In the genomic region with DNA sequence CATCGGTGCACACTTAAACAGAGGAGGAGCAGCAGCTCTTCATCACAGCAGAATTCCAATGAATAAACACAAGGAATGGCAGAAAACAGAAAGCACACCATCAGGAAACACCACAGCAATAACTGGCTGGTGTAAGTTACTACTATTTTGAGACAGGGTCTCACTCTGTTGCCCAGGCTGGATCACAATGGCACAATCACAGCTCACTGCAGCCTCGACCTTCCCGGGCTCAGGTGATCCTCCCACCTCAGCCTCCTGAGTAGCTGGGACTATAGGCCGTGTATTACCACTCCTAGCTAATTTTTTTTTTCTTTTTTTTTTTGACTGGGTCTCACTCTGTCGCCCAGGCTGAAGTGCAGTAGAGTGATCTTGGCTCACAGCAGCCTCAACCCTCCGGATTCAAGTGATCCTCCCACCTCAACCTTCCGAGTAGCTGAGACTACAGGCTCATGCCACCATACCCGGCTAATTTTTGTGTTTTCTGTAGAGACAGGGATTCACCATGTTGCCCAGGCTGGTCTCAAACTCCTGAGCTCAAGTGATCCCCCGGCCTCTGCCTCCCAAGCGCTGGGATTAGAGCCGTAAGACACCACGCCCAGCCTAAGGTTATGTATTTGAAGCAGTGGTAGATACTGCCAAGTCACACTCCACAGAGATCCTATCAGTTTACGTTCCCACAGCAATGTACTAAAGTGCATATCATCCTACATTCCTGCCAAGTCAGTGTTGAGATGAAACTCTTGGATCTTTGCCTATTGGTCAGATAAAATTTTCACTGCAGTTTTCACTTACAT, we compare ENCODE assay signal across 11 cellular contexts. TPM values are rescaled to one million over a fixed set of nuclear protein-coding genes. Genes with fewer than 3 reads are reported as not detected.
A peak's percentile ranks its signal among the peaks of the same experiment; 100 is the strongest.
DNase-seq lines count a peak whose midpoint lies in the region; TF ChIP-seq lines count a peak whose summit lies in the region.
"Had no signal": no experiment of that assay in that cellular context is flagged by ENCODE, and none has a peak within 500 bp of the region (broad histone marks: within the 10 kb centered on the region; RNA-seq: fewer than 3 reads in every experiment).

No MANE protein-coding gene starts in this region.

- CTCF ChIA-PET in activated CD4-positive, alpha-beta memory T cell treated with anti-CD3 and anti-CD28 coated beads for 36 hours (lab: Charles Lee) = interaction anchor here (1.7 kb wide), 1 partner anchor 10 kb away, joined by 3 read pairs; no protein-coding TSS in a partner anchor

- POLR2A ChIA-PET in activated CD4-positive, alpha-beta memory T cell treated with anti-CD3 and anti-CD28 coated beads for 36 hours (lab: Charles Lee) = no interaction called here

- peaks cover 11% of the 10 kb centered on the region for H3K36me3 Mint-ChIP-seq in nephron (ENCODE audit: low read depth)
- H3K36me3 Mint-ChIP-seq in activated CD4-positive, alpha-beta memory T cell treated with anti-CD3 and anti-CD28 coated beads for 36 hours = peaks cover 7% of the 10 kb centered on the region
- H3K36me3 Mint-ChIP-seq in mesothelial cell of epicardium = peaks cover 5% of the 10 kb centered on the region

- H3K4me1 Mint-ChIP-seq in nephron = peaks cover 26% of the 10 kb centered on the region
- H3K4me1 Mint-ChIP-seq in activated CD4-positive, alpha-beta memory T cell treated with anti-CD3 and anti-CD28 coated beads for 36 hours (ENCODE audit: low read depth) = peaks cover 6% of the 10 kb centered on the region
- no peaks in the 10 kb centered on the region for H3K4me1 Mint-ChIP-seq in mesothelial cell of epicardium

- H3K27ac Mint-ChIP-seq in nephron = peak overlapping the region; percentile 82 to 98 (median 83)
- H3K27ac Mint-ChIP-seq in activated CD4-positive, alpha-beta memory T cell treated with anti-CD3 and anti-CD28 coated beads for 36 hours = no peak overlapping the region
- H3K27ac Mint-ChIP-seq in mesothelial cell of epicardium = no peak overlapping the region

- H3K4me3 Mint-ChIP-seq in nephron (peak overlapping the region; percentile 20 to 63 (median 54)), mesothelial cell of epicardium (no peak overlapping the region)
- H3K4me3 Mint-ChIP-seq in activated CD4-positive, alpha-beta memory T cell treated with anti-CD3 and anti-CD28 coated beads for 36 hours = no peak overlapping the region

- H3K9me3 Mint-ChIP-seq in nephron (no peaks in the 10 kb centered on the region), mesothelial cell of epicardium (no peaks in the 10 kb centered on the region)
- H3K9me3 Mint-ChIP-seq in activated CD4-positive, alpha-beta memory T cell treated with anti-CD3 and anti-CD28 coated beads for 36 hours = no peaks in the 10 kb centered on the region

- no peaks in the 10 kb centered on the region for H3K27me3 Mint-ChIP-seq in nephron (ENCODE audit: low read depth)
- H3K27me3 Mint-ChIP-seq in activated CD4-positive, alpha-beta memory T cell treated with anti-CD3 and anti-CD28 coated beads for 36 hours = no peaks in the 10 kb centered on the region
- no peaks in the 10 kb centered on the region for H3K27me3 Mint-ChIP-seq in mesothelial cell of epicardium (ENCODE audit: low read depth)

- H3K27ac ChIP-seq in C4-2B = peak overlapping the region; percentile 16; the same call in 1 of the 2 replicates
- no peak overlapping the region for H3K27ac ChIP-seq in epithelial cell of prostate
- H3K27ac ChIP-seq: spleen had no signal

- DNase-seq in NCI-H460 (ENCODE audit: extremely low read depth, low read depth) = peak; percentile 68
- peak; percentile 37 for DNase-seq in epithelial cell of prostate (ENCODE audit: low read depth, low spot score)
- no peak for DNase-seq in activated CD4-positive, alpha-beta memory T cell treated with anti-CD3 and anti-CD28 coated beads for 36 hours
- no peak for DNase-seq in mesothelial cell of epicardium (ENCODE audit: low spot score in 2 of 2, unreplicated experiment in 2 of 2)
- DNase-seq in activated gamma-delta T cell treated with Interleukin-2 at 50 U/mL for 16 hours = no peak
- DNase-seq in cerebellum (ENCODE audit: low spot score) = no peak
- DNase-seq: activated CD4-positive, alpha-beta T cell treated with anti-CD3 and anti-CD28 coated beads, Interleukin-2, amount 50 U/mL, for 4 hours; KBM-7; spleen had no signal

- intact Hi-C loops in activated CD4-positive, alpha-beta memory T cell treated with anti-CD3 and anti-CD28 coated beads for 36 hours (cut with micrococcal nuclease) = no loop called here

- TF ChIP-seq CTCF in C4-2B (conservative IDR thresholded peaks at IDR 0.05) (no peak), nephron (IDR thresholded peaks at IDR 0.05; ENCODE audit: unreplicated experiment in 3 of 3) (no peak), mesothelial cell of epicardium (IDR thresholded peaks at IDR 0.05; ENCODE audit: unreplicated experiment) (no peak)

RNA-seq across cellular contexts. Expression of a gene that starts 20.7 kb away (rescaled TPM):
- 235 and 238 TPM in 2 replicates for total RNA-seq in NCI-H460 (2014; rRNA removed; shearing (Covaris generic))
- polyA plus RNA-seq in NCI-H460 (2014; cell fraction: nucleus; rRNA removed) = 371 and 400 TPM in 2 replicates
- total RNA-seq in activated CD4-positive, alpha-beta memory T cell treated with anti-CD3 and anti-CD28 coated beads for 36 hours = 100 to 1,000 TPM; 277 to 282 TPM
- total RNA-seq in mesothelial cell of epicardium = 141 to 149 TPM (median 142 TPM) in 3 replicates
- 57.7 TPM for total RNA-seq in cerebellum

RNA-seq across cellular contexts. Expression of a gene that starts 42.1 kb away (rescaled TPM):
- 4.9 and 5.4 TPM in 2 replicates for total RNA-seq in NCI-H460 (2014; rRNA removed; shearing (Covaris generic))
- polyA plus RNA-seq in NCI-H460 (2014; cell fraction: nucleus; rRNA removed) = 4.8 and 8.2 TPM in 2 replicates
- total RNA-seq in activated CD4-positive, alpha-beta memory T cell treated with anti-CD3 and anti-CD28 coated beads for 36 hours = 10 to 100 TPM; 11.4 to 14.3 TPM
- total RNA-seq in mesothelial cell of epicardium (43.4 to 48.7 TPM (median 46.0 TPM) in 3 replicates), cerebellum (60.1 TPM)

Comparison
In these comparisons a context has a peak if more than half of its experiments do, and no peak if none do; other contexts are left out.
1. DNase-seq: peak in NCI-H460 (single experiment) and epithelial cell of prostate (single experiment); none in activated CD4-positive, alpha-beta memory T cell treated with anti-CD3 and anti-CD28 coated beads for 36 hours (single experiment), mesothelial cell of epicardium (0 of 2), activated gamma-delta T cell treated with Interleukin-2 at 50 U/mL for 16 hours (single experiment) and cerebellum (single experiment).
2. H3K27ac Mint-ChIP-seq: peak in nephron (3 of 3); none in activated CD4-positive, alpha-beta memory T cell treated with anti-CD3 and anti-CD28 coated beads for 36 hours (single experiment) and mesothelial cell of epicardium (single experiment).
3. H3K4me3 Mint-ChIP-seq: peak in nephron (3 of 3); none in activated CD4-positive, alpha-beta memory T cell treated with anti-CD3 and anti-CD28 coated beads for 36 hours (single experiment) and mesothelial cell of epicardium (single experiment).